ENCODE assay signal across 13 cellular contexts in the genomic region with DNA sequence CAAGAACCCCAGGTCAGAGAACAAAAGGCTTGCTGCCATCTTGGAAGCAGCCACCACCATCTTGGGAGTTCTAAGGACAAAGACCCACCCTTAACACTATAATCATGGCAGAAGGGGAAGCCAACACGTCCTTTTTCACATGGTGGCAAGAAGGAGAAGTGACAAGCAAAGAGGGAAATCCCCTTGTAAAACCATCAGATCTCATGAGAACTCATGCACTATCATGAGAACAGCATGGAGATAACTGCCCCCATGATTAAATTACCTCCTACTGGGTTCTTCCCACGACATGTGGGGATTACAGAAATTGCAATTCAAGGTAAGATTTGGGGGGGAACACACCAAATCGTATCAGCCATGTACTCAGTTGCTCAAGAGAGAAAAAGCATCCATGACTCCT.
"Had no signal": no experiment of that assay in that cellular context is flagged by ENCODE, and none has a peak within 500 bp of the region (broad histone marks: within the 10 kb centered on the region; RNA-seq: fewer than 3 reads in every experiment).

No MANE protein-coding gene starts in this region.

- H3K36me3 ChIP-seq: esophagus muscularis mucosa, sigmoid colon, thyroid gland had no signal

- H3K27ac ChIP-seq: esophagus muscularis mucosa, sigmoid colon, thyroid gland, VCaP had no signal

- H3K27me3 ChIP-seq: esophagus muscularis mucosa, sigmoid colon, thyroid gland had no signal

- H3K4me3 Mint-ChIP-seq: activated naive CD8-positive, alpha-beta T cell; nephron had no signal

- H3K4me3 ChIP-seq: esophagus muscularis mucosa, sigmoid colon, thyroid gland had no signal

- H3K27ac Mint-ChIP-seq: activated naive CD8-positive, alpha-beta T cell; nephron had no signal

- H3K36me3 Mint-ChIP-seq: activated naive CD8-positive, alpha-beta T cell had no signal

- H3K9me3 ChIP-seq: esophagus muscularis mucosa, sigmoid colon, thyroid gland had no signal

- H3K4me1 ChIP-seq: sigmoid colon, thyroid gland had no signal

- DNase-seq: activated CD4-positive, alpha-beta T cell treated with anti-CD3 and anti-CD28 coated beads for 1 hour; effector CD4-positive, alpha-beta T cell; mesendoderm; nucleus accumbens; sigmoid colon; stimulated activated CD4-positive, alpha-beta T cell treated with anti-CD3 and anti-CD28 coated beads, Interleukin-4, amount 100 ng/mL, for 4 hours; stimulated activated naive CD4-positive, alpha-beta T cell; T-helper 2 cell; thyroid gland had no signal
